In genomic region chr18:79690586-79691482, GRCh38 we compare ENCODE assay signal across 23 cellular contexts. TPM values are rescaled to one million over a fixed set of nuclear protein-coding genes. Genes with fewer than 3 reads are reported as not detected.
A peak's percentile ranks its signal among the peaks of the same experiment; 100 is the strongest.
DNase-seq lines count a peak whose midpoint lies in the region; ATAC-seq and TF ChIP-seq lines count a peak whose summit lies in the region.
"Had no signal": no experiment of that assay in that cellular context is flagged by ENCODE, and none has a peak within 500 bp of the region (broad histone marks: within the 10 kb centered on the region; RNA-seq: fewer than 3 reads in every experiment).

No MANE protein-coding gene starts in this region.

- H3K4me3 ChIP-seq in SK-N-SH (ENCODE audit: low read depth in 2 of 2, low read length in 1 of 2) (no peak overlapping the region), GM23338 (no peak overlapping the region)
- H3K4me3 ChIP-seq: K562, prostate gland, skin epidermis, vagina had no signal

- H3K27me3 Mint-ChIP-seq in GM23338 (ENCODE audit: insufficient read depth, low read depth, poor library complexity) = peaks cover 11% of the 10 kb centered on the region
- H3K27me3 Mint-ChIP-seq in activated naive CD8-positive, alpha-beta T cell treated with anti-CD3 and anti-CD28 coated beads, Interleukin-2, amount 10 ng/mL, durations not matched to agents 7 days and 5 days = no peaks in the 10 kb centered on the region
- H3K27me3 Mint-ChIP-seq in naive thymus-derived CD8-positive, alpha-beta T cell = no peaks in the 10 kb centered on the region
- no peaks in the 10 kb centered on the region for H3K27me3 Mint-ChIP-seq in activated T-helper 2 cell treated with anti-CD3 and anti-CD28 coated beads, Interferon-gamma antibody, Interleukin-2, Interleukin-4, amounts not matched to agents 10 μg/mL and 5 μg/mL and 100 μg/mL, durations not matched to agents 14 hours and 24 hours and 36 hours (ENCODE audit: low read depth)
- H3K27me3 Mint-ChIP-seq: B cell; natural killer cell treated with Interleukin-12 subunit alpha and Interleukin-12 subunit beta and Interleukin-15 and Interleukin-18, amount 100 ng/mL, for 72 hours had no signal

- H2AFZ ChIP-seq in SK-N-SH (ENCODE audit: low read depth) (no peak overlapping the region), GM23338 (no peak overlapping the region)

- no peaks in the 10 kb centered on the region for H3K27me3 ChIP-seq in SK-N-SH (ENCODE audit: insufficient read depth)
- H3K27me3 ChIP-seq in GM23338 (ENCODE audit: insufficient read depth) = no peaks in the 10 kb centered on the region
- H3K27me3 ChIP-seq: foreskin keratinocyte, vagina had no signal

- no peak overlapping the region for H3K4me3 Mint-ChIP-seq in GM23338
- H3K4me3 Mint-ChIP-seq in activated naive CD8-positive, alpha-beta T cell treated with anti-CD3 and anti-CD28 coated beads, Interleukin-2, amount 10 ng/mL, durations not matched to agents 7 days and 5 days = no peak overlapping the region
- peak overlapping the region in 3 of 10 donors; percentile 4 to 14 (median 6) for H3K4me3 Mint-ChIP-seq in naive thymus-derived CD8-positive, alpha-beta T cell
- H3K4me3 Mint-ChIP-seq in activated T-helper 2 cell treated with anti-CD3 and anti-CD28 coated beads, Interferon-gamma antibody, Interleukin-2, Interleukin-4, amounts not matched to agents 10 μg/mL and 5 μg/mL and 100 μg/mL, durations not matched to agents 14 hours and 24 hours and 36 hours (ENCODE audit: low read depth) = no peak overlapping the region
- H3K4me3 Mint-ChIP-seq: activated T-cell treated with anti-CD3 and anti-CD28 coated beads, Interleukin-2, amount 50 U/mL, for 72 hours; B cell; natural killer cell treated with Interleukin-12 subunit alpha and Interleukin-12 subunit beta and Interleukin-15 and Interleukin-18, amount 100 ng/mL, for 72 hours had no signal

- H3K4me1 Mint-ChIP-seq in GM23338 = peaks cover 28% of the 10 kb centered on the region
- peaks cover 17% of the 10 kb centered on the region for H3K4me1 Mint-ChIP-seq in activated naive CD8-positive, alpha-beta T cell treated with anti-CD3 and anti-CD28 coated beads, Interleukin-2, amount 10 ng/mL, durations not matched to agents 7 days and 5 days
- H3K4me1 Mint-ChIP-seq in naive thymus-derived CD8-positive, alpha-beta T cell = peaks cover 28 to 64% (median 43%) of the 10 kb centered on the region in 4 donors
- peaks cover 12% of the 10 kb centered on the region for H3K4me1 Mint-ChIP-seq in activated T-helper 2 cell treated with anti-CD3 and anti-CD28 coated beads, Interferon-gamma antibody, Interleukin-2, Interleukin-4, amounts not matched to agents 10 μg/mL and 5 μg/mL and 100 μg/mL, durations not matched to agents 14 hours and 24 hours and 36 hours (ENCODE audit: low read depth)

- H3K9me3 ChIP-seq in SK-N-SH = no peaks in the 10 kb centered on the region
- H3K9me3 ChIP-seq: prostate gland, vagina had no signal

- DNase-seq in SK-N-SH = peak; percentile 18
- peak; percentile 29 for DNase-seq in GM23338 (ENCODE audit: low spot score)
- no peak for DNase-seq in activated naive CD8-positive, alpha-beta T cell treated with anti-CD3 and anti-CD28 coated beads, Interleukin-2, amount 10 ng/mL, durations not matched to agents 7 days and 5 days
- no peak for DNase-seq in naive thymus-derived CD8-positive, alpha-beta T cell
- no peak for DNase-seq in stimulated activated naive CD4-positive, alpha-beta T cell treated with Interleukin-2 at 50 U/mL for 16 hours (lab: John Stamatoyannopoulos, UW)
- no peak for DNase-seq in activated T-helper 2 cell treated with anti-CD3 and anti-CD28 coated beads, Interferon-gamma antibody, Interleukin-2, Interleukin-4, amounts not matched to agents 10 μg/mL and 5 μg/mL and 100 μg/mL, durations not matched to agents 14 hours and 24 hours and 36 hours (ENCODE audit: low spot score)
- DNase-seq: activated CD4-positive, alpha-beta T cell treated with anti-CD3 and anti-CD28 coated beads, Interleukin-2, amount 50 U/mL, for 4 hours; activated T-cell treated with anti-CD3 and anti-CD28 coated beads, Interleukin-2, amount 50 U/mL, for 72 hours; DMS153; foreskin keratinocyte; hypothalamus; kidney; mesendoderm; NCI-H187 treated with DMSO at 0.1 percent for 48 hours; NCI-H446 had no signal

- no peak overlapping the region for H3K27ac Mint-ChIP-seq in GM23338
- no peak overlapping the region for H3K27ac Mint-ChIP-seq in activated naive CD8-positive, alpha-beta T cell treated with anti-CD3 and anti-CD28 coated beads, Interleukin-2, amount 10 ng/mL, durations not matched to agents 7 days and 5 days
- H3K27ac Mint-ChIP-seq in naive thymus-derived CD8-positive, alpha-beta T cell = peak overlapping the region in 6 of 10 donors; percentile 25 to 76 (median 40)
- no peak overlapping the region for H3K27ac Mint-ChIP-seq in activated T-helper 2 cell treated with anti-CD3 and anti-CD28 coated beads, Interferon-gamma antibody, Interleukin-2, Interleukin-4, amounts not matched to agents 10 μg/mL and 5 μg/mL and 100 μg/mL, durations not matched to agents 14 hours and 24 hours and 36 hours
- H3K27ac Mint-ChIP-seq: B cell; natural killer cell treated with Interleukin-12 subunit alpha and Interleukin-12 subunit beta and Interleukin-15 and Interleukin-18, amount 100 ng/mL, for 72 hours had no signal

- intact Hi-C loops in activated T-helper 2 cell treated with anti-CD3 and anti-CD28 coated beads, Interferon-gamma antibody, Interleukin-2, Interleukin-4, amounts not matched to agents 10 μg/mL and 5 μg/mL and 100 μg/mL, durations not matched to agents 14 hours and 24 hours and 36 hours (cut with micrococcal nuclease) = no loop called here

- no peak for TF ChIP-seq RAD21 in SK-N-SH (IDR thresholded peaks at IDR 0.05; ENCODE audit: low read length)

- H4K20me1 ChIP-seq in SK-N-SH (ENCODE audit: insufficient read depth) (peaks cover 69% of the 10 kb centered on the region), GM23338 (replicated peaks; ENCODE audit: insufficient read depth) (peaks cover 28% of the 10 kb centered on the region)

- CTCF ChIA-PET in SK-N-SH (lab: Yijun Ruan, JAX) = no interaction called here

- H3K36me3 ChIP-seq in SK-N-SH (replicated peaks in 1 of 2; ENCODE audit: control insufficient read depth in 1 of 2, insufficient read depth in 2 of 2, low read length in 1 of 2) = peaks cover 0 to 4% of the 10 kb centered on the region in 2 experiments
- H3K36me3 ChIP-seq in GM23338 (ENCODE audit: insufficient read depth) = no peaks in the 10 kb centered on the region
- H3K36me3 ChIP-seq: prostate gland had no signal

- POLR2A ChIA-PET in SK-N-SH (lab: Yijun Ruan, JAX) = no interaction called here
- POLR2A ChIA-PET in activated naive CD8-positive, alpha-beta T cell treated with anti-CD3 and anti-CD28 coated beads, Interleukin-2, amount 10 ng/mL, durations not matched to agents 7 days and 5 days (lab: Charles Lee) = no interaction called here
- POLR2A ChIA-PET in naive thymus-derived CD8-positive, alpha-beta T cell (lab: Charles Lee) = no interaction called here

- ATAC-seq in SK-N-SH treated with all-trans-retinoic acid at 6 μM for 48 hours (no peak), GM23338 (peak; percentile 32), HG03520 (IDR thresholded peaks at IDR 0.05; ENCODE audit: unreplicated experiment) (no peak)
- ATAC-seq in activated naive CD8-positive, alpha-beta T cell treated with anti-CD3 and anti-CD28 coated beads, Interleukin-2, amount 10 ng/mL, durations not matched to agents 7 days and 5 days (ENCODE audit: low read depth) = peak; percentile 42
- ATAC-seq in naive thymus-derived CD8-positive, alpha-beta T cell = no peak
- ATAC-seq: foreskin keratinocyte; K562; natural killer cell treated with Interleukin-12 subunit alpha and Interleukin-12 subunit beta and Interleukin-15 and Interleukin-18, amount 100 ng/mL, for 72 hours had no signal

- H3K4me2 ChIP-seq in SK-N-SH (no peak overlapping the region), GM23338 (no peak overlapping the region)

- H3K9ac ChIP-seq in SK-N-SH = no peak overlapping the region

- no peaks in the 10 kb centered on the region for H3K9me2 ChIP-seq in SK-N-SH
- H3K9me2 ChIP-seq in GM23338 (ENCODE audit: insufficient read depth) = no peaks in the 10 kb centered on the region

- 86% methylated on average over 15 of the region's 33 CpGs for WGBS in SK-N-SH (ENCODE audit: low lambda C conversion rate)

- TF ChIP-seq CTCF in SK-N-SH (IDR thresholded peaks at IDR 0.05) (no peak), GM23338 (conservative IDR thresholded peaks at IDR 0.05; ENCODE audit: low read depth in 2 of 2) (no peak)

- H3K36me3 Mint-ChIP-seq in GM23338 (ENCODE audit: low read depth) = peaks cover 5% of the 10 kb centered on the region; the same call in 1 of the 3 replicates
- H3K36me3 Mint-ChIP-seq in activated naive CD8-positive, alpha-beta T cell treated with anti-CD3 and anti-CD28 coated beads, Interleukin-2, amount 10 ng/mL, durations not matched to agents 7 days and 5 days = peaks cover 6% of the 10 kb centered on the region
- peaks cover 0 to 24% (median 4%) of the 10 kb centered on the region in 3 donors for H3K36me3 Mint-ChIP-seq in naive thymus-derived CD8-positive, alpha-beta T cell
- H3K36me3 Mint-ChIP-seq in activated T-helper 2 cell treated with anti-CD3 and anti-CD28 coated beads, Interferon-gamma antibody, Interleukin-2, Interleukin-4, amounts not matched to agents 10 μg/mL and 5 μg/mL and 100 μg/mL, durations not matched to agents 14 hours and 24 hours and 36 hours (ENCODE audit: low read depth) = peaks cover 19% of the 10 kb centered on the region
- H3K36me3 Mint-ChIP-seq: natural killer cell treated with Interleukin-12 subunit alpha and Interleukin-12 subunit beta and Interleukin-15 and Interleukin-18, amount 100 ng/mL, for 72 hours had no signal

- no peak overlapping the region for H3K27ac ChIP-seq in SK-N-SH (ENCODE audit: low read depth in 2 of 2, low read length in 1 of 2)
- no peak overlapping the region for H3K27ac ChIP-seq in GM23338 (ENCODE audit: low read depth)
- H3K27ac ChIP-seq: foreskin keratinocyte, prostate gland, skin epidermis, vagina had no signal

- H3K4me1 ChIP-seq in SK-N-SH (ENCODE audit: control insufficient read depth in 1 of 2, insufficient read depth in 2 of 2, low read depth in 1 of 2, low read length in 1 of 2) = no peaks in the 10 kb centered on the region
- H3K4me1 ChIP-seq in GM23338 (ENCODE audit: insufficient read depth) = no peaks in the 10 kb centered on the region; the same call in 1 of the 2 replicates
- H3K4me1 ChIP-seq: foreskin keratinocyte, prostate gland, vagina had no signal

- H3K79me2 ChIP-seq in SK-N-SH (ENCODE audit: insufficient read depth) (peaks cover 58% of the 10 kb centered on the region), GM23338 (replicated peaks; ENCODE audit: insufficient read depth) (peaks cover 64% of the 10 kb centered on the region)

- no peak for TF ChIP-seq EP300 in SK-N-SH (IDR thresholded peaks at IDR 0.05; ENCODE audit: borderline replicate concordance in 1 of 2, low read depth in 1 of 2, low read length in 1 of 2)

- H3F3A ChIP-seq in SK-N-SH (replicated peaks; ENCODE audit: insufficient read depth) (no peaks in the 10 kb centered on the region), GM23338 (replicated peaks; ENCODE audit: low read depth) (no peaks in the 10 kb centered on the region)

- no peaks in the 10 kb centered on the region for H3K9me3 Mint-ChIP-seq in GM23338
- H3K9me3 Mint-ChIP-seq in activated naive CD8-positive, alpha-beta T cell treated with anti-CD3 and anti-CD28 coated beads, Interleukin-2, amount 10 ng/mL, durations not matched to agents 7 days and 5 days = no peaks in the 10 kb centered on the region
- no peaks in the 10 kb centered on the region for H3K9me3 Mint-ChIP-seq in naive thymus-derived CD8-positive, alpha-beta T cell
- no peaks in the 10 kb centered on the region for H3K9me3 Mint-ChIP-seq in activated T-helper 2 cell treated with anti-CD3 and anti-CD28 coated beads, Interferon-gamma antibody, Interleukin-2, Interleukin-4, amounts not matched to agents 10 μg/mL and 5 μg/mL and 100 μg/mL, durations not matched to agents 14 hours and 24 hours and 36 hours
- H3K9me3 Mint-ChIP-seq: activated T-cell treated with anti-CD3 and anti-CD28 coated beads, Interleukin-2, amount 50 U/mL, for 72 hours; natural killer cell treated with Interleukin-12 subunit alpha and Interleukin-12 subunit beta and Interleukin-15 and Interleukin-18, amount 100 ng/mL, for 72 hours had no signal

RNA-seq across cellular contexts. Expression of gene CTDP1, which starts 11.2 kb away (rescaled TPM):
- polyA plus RNA-seq in SK-N-SH (2012; rRNA removed) (11.9 and 15.6 TPM in 2 replicates), GM23338 (2016; fragmentation: Nextera tagmentation; extraction: Ambion mirVana) (9.4 and 9.9 TPM in 2 replicates)
- polyA plus RNA-seq in SK-N-SH (2012; cell fraction: cytosol; rRNA removed) = 6.9 and 9.3 TPM in 2 replicates
- 26.6 and 34.8 TPM in 2 replicates for polyA plus RNA-seq in SK-N-SH (2012; cell fraction: nucleus; rRNA removed)
- 37.2 and 51.6 TPM in 2 replicates for total RNA-seq in GM23338 (2014; rRNA removed; shearing (Covaris generic))
- total RNA-seq in activated naive CD8-positive, alpha-beta T cell treated with anti-CD3 and anti-CD28 coated beads, Interleukin-2, amount 10 ng/mL, durations not matched to agents 7 days and 5 days = 10 to 100 TPM; 41.6 to 42.5 TPM
- total RNA-seq in naive thymus-derived CD8-positive, alpha-beta T cell = 10 to 100 TPM; 45.4 to 46.2 TPM
- polyA plus RNA-seq in naive thymus-derived CD8-positive, alpha-beta T cell = 10 to 100 TPM in 2 of 3 donors, 1 to 10 TPM in 1; 7.9 to 31.1 (median 14.7) TPM
- total RNA-seq in activated T-helper 2 cell treated with anti-CD3 and anti-CD28 coated beads, Interferon-gamma antibody, Interleukin-2, Interleukin-4, amounts not matched to agents 10 μg/mL and 5 μg/mL and 100 μg/mL, durations not matched to agents 14 hours and 24 hours and 36 hours = 42.0 and 43.3 TPM in 2 replicates

Comparison
In these comparisons a context has a peak if more than half of its experiments do, and no peak if none do; other contexts are left out.
1. DNase-seq: peak in SK-N-SH (single experiment) and GM23338 (single experiment); none in activated naive CD8-positive, alpha-beta T cell treated with anti-CD3 and anti-CD28 coated beads, Interleukin-2, amount 10 ng/mL, durations not matched to agents 7 days and 5 days (single experiment), naive thymus-derived CD8-positive, alpha-beta T cell (0 of 10), stimulated activated naive CD4-positive, alpha-beta T cell treated with Interleukin-2 at 50 U/mL for 16 hours (single experiment) and activated T-helper 2 cell treated with anti-CD3 and anti-CD28 coated beads, Interferon-gamma antibody, Interleukin-2, Interleukin-4, amounts not matched to agents 10 μg/mL and 5 μg/mL and 100 μg/mL, durations not matched to agents 14 hours and 24 hours and 36 hours (single experiment).
2. ATAC-seq: peak in GM23338 (single experiment) and activated naive CD8-positive, alpha-beta T cell treated with anti-CD3 and anti-CD28 coated beads, Interleukin-2, amount 10 ng/mL, durations not matched to agents 7 days and 5 days (single experiment); none in SK-N-SH treated with all-trans-retinoic acid at 6 μM for 48 hours (single experiment), naive thymus-derived CD8-positive, alpha-beta T cell (0 of 2) and HG03520 (single experiment).
3. H3K27ac Mint-ChIP-seq: peak in naive thymus-derived CD8-positive, alpha-beta T cell (6 of 10); none in GM23338 (single experiment), activated naive CD8-positive, alpha-beta T cell treated with anti-CD3 and anti-CD28 coated beads, Interleukin-2, amount 10 ng/mL, durations not matched to agents 7 days and 5 days (single experiment) and activated T-helper 2 cell treated with anti-CD3 and anti-CD28 coated beads, Interferon-gamma antibody, Interleukin-2, Interleukin-4, amounts not matched to agents 10 μg/mL and 5 μg/mL and 100 μg/mL, durations not matched to agents 14 hours and 24 hours and 36 hours (single experiment).